10 cellular contexts compared by ENCODE assay signal in genomic region chr5:39624268-39624886, GRCh38.
A peak's percentile ranks its signal among the peaks of the same experiment; 100 is the strongest.
DNase-seq lines count a peak whose midpoint lies in the region; ATAC-seq, FAIRE-seq and TF ChIP-seq lines count a peak whose summit lies in the region.
"Had no signal": no experiment of that assay in that cellular context is flagged by ENCODE, and none has a peak within 500 bp of the region (broad histone marks: within the 10 kb centered on the region; RNA-seq: fewer than 3 reads in every experiment).

No MANE protein-coding gene starts in this region.

- no peak for FAIRE-seq in kidney (lab: Jason Lieb, UNC)

- intact Hi-C loops in kidney (cut with DNase I) = no loop called here

- no peak for TF ChIP-seq CTCF in kidney (IDR thresholded peaks at IDR 0.05; ENCODE audit: borderline replicate concordance, extremely low read depth, insufficient read depth)

- H3K27ac ChIP-seq in BLaER1 treated with 17β-estradiol and CSF1 and Interleukin-3, amounts not matched to agents 10 nM and 100 nM = no peak overlapping the region
- H3K27ac ChIP-seq in kidney (ENCODE audit: low read depth in 2 of 2, low read length in 2 of 2) = peak overlapping the region; percentile 74 to 87

- ATAC-seq in HG02623 (IDR thresholded peaks at IDR 0.05; ENCODE audit: unreplicated experiment) = peak; percentile 47
- ATAC-seq: activated CD4-positive, alpha-beta T cell treated with anti-CD3 and anti-CD28 coated beads for 36 hours had no signal

- H3K27me3 ChIP-seq in BLaER1 treated with 17β-estradiol and CSF1 and Interleukin-3, amounts not matched to agents 10 nM and 100 nM = no peaks in the 10 kb centered on the region

- no peaks in the 10 kb centered on the region; a peak in 1 of 22 replicates for H3K36me3 ChIP-seq in BLaER1 treated with 17β-estradiol and CSF1 and Interleukin-3, amounts not matched to agents 10 nM and 100 nM
- no peaks in the 10 kb centered on the region for H3K36me3 ChIP-seq in kidney (ENCODE audit: control insufficient read depth in 1 of 2, insufficient read depth in 2 of 2, low read length in 2 of 2)

- peaks cover 6 to 14% (median 10%) of the 10 kb centered on the region in 10 experiments; a peak in 18 of 20 replicates for H3K4me1 ChIP-seq in BLaER1 treated with 17β-estradiol and CSF1 and Interleukin-3, amounts not matched to agents 10 nM and 100 nM
- peaks cover 6 to 7% of the 10 kb centered on the region in 2 donors for H3K4me1 ChIP-seq in kidney (ENCODE audit: control insufficient read depth in 1 of 2, insufficient read depth in 1 of 2, low read depth in 1 of 2, low read length in 2 of 2)

- peak overlapping the region in 8 of 11 experiments; percentile 16 to 63 (median 37); a peak in 14 of 22 replicates for H3K4me2 ChIP-seq in BLaER1 treated with 17β-estradiol and CSF1 and Interleukin-3, amounts not matched to agents 10 nM and 100 nM

- peaks cover 26 to 60% (median 33%) of the 10 kb centered on the region in 11 experiments; a peak in 21 of 22 replicates for H3K9me3 ChIP-seq in BLaER1 treated with 17β-estradiol and CSF1 and Interleukin-3, amounts not matched to agents 10 nM and 100 nM (replicated peaks in 1 of 11)
- no peaks in the 10 kb centered on the region for H3K9me3 ChIP-seq in kidney (ENCODE audit: control insufficient read depth in 1 of 2, low read length in 2 of 2)

- no peak overlapping the region for H3K4me3 ChIP-seq in BLaER1 treated with 17β-estradiol and CSF1 and Interleukin-3, amounts not matched to agents 10 nM and 100 nM
- H3K4me3 ChIP-seq in kidney (ENCODE audit: low read length in 2 of 2) = peak overlapping the region in 1 of 2 donors; percentile 17

- H4K20me1 ChIP-seq in BLaER1 treated with 17β-estradiol and CSF1 and Interleukin-3, amounts not matched to agents 10 nM and 100 nM = no peaks in the 10 kb centered on the region

- DNase-seq in RKO (ENCODE audit: low spot score) = peak; percentile 6
- DNase-seq in kidney = no peak
- DNase-seq in DMS153 (lab: John Stamatoyannopoulos, UW) = no peak
- no peak for DNase-seq in cerebellum (ENCODE audit: low spot score)
- no peak for DNase-seq in NCI-H2227 treated with DMSO at 0.1 percent for 48 hours (lab: John Stamatoyannopoulos, UW)
- no peak for DNase-seq in DMS114 treated with DMSO at 0.1 percent for 48 hours (lab: John Stamatoyannopoulos, UW; ENCODE audit: unreplicated experiment)
- DNase-seq: activated CD4-positive, alpha-beta T cell treated with anti-CD3 and anti-CD28 coated beads for 36 hours; stimulated activated CD4-positive, alpha-beta T cell treated with anti-CD3 and anti-CD28 coated beads, Interleukin-1b, Interleukin-23, amount 100 ng/mL, for 48 hours had no signal

- no peak overlapping the region for H3K9ac ChIP-seq in BLaER1 treated with 17β-estradiol and CSF1 and Interleukin-3, amounts not matched to agents 10 nM and 100 nM
- H3K9ac ChIP-seq in kidney (ENCODE audit: low read length in 2 of 2) = no peak overlapping the region

Comparison
In these comparisons a context has a peak if more than half of its experiments do, and no peak if none do; other contexts are left out.
1. H3K27ac ChIP-seq: peak in kidney (2 of 2); none in BLaER1 treated with 17β-estradiol and CSF1 and Interleukin-3, amounts not matched to agents 10 nM and 100 nM (0 of 11).